Comparison of ENCODE assay signal across 20 cellular contexts in the genomic region with DNA sequence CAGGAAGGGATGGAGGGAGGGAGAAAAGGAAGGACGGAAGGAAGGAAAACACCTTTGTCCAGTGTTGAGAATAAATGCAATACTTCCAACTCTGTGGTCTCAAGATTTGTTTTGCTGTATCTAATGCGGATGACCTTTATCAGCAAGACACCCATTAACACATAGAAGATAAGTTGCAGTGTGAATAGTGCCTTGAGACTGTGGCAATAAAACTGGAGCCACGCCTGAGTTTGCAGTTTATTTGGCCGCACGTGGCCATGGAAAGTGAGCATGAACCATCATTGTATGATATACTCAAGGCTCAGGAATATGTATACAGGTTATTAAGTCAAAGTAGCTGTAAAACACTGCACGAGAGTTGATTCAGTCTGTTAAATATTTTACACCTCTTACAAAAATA.
DNase-seq lines count a peak whose midpoint lies in the region; ATAC-seq and TF ChIP-seq lines count a peak whose summit lies in the region.
"Had no signal": no experiment of that assay in that cellular context is flagged by ENCODE, and none has a peak within 500 bp of the region (broad histone marks: within the 10 kb centered on the region; RNA-seq: fewer than 3 reads in every experiment).

No MANE protein-coding gene starts in this region.

- no peak for TF ChIP-seq POLR2A in IMR-90 (IDR thresholded peaks at IDR 0.05; ENCODE audit: low read depth, low read length)

- dilution Hi-C loops in IMR-90 (cut with HindIII; ENCODE audit: low sequenced_read_pairs, unreplicated experiment) = no loop called here

- 67% methylated on average over 1 of the region's 6 CpGs; no CpG with 5 or more reads in 1 of the 2 experiments for WGBS in IMR-90 (ENCODE audit: extremely low coverage in 2 of 2, insufficient read length in 1 of 2), 2 experiments
- no CpG with 5 or more reads among the region's 6 CpGs for WGBS in mesendoderm (ENCODE audit: extremely low coverage, insufficient coverage, low lambda C conversion rate)

- H2BK5ac ChIP-seq in IMR-90 (ENCODE audit: low read depth, low read length, poor library complexity, severe bottlenecking) (no peak overlapping the region), mesendoderm (ENCODE audit: low read length) (no peak overlapping the region)

- H3K9ac ChIP-seq in IMR-90 (ENCODE audit: low read depth, low read length) = no peak overlapping the region
- no peak overlapping the region for H3K9ac ChIP-seq in colonic mucosa (ENCODE audit: low read depth in 2 of 2, low read length in 2 of 2)
- no peak overlapping the region for H3K9ac ChIP-seq in mesendoderm (ENCODE audit: low read length)

- no peak overlapping the region for H4K8ac ChIP-seq in IMR-90 (ENCODE audit: low read depth in 2 of 2, low read length in 2 of 2)
- no peak overlapping the region for H4K8ac ChIP-seq in mesendoderm (ENCODE audit: low read depth, low read length)

- H3K36me3 ChIP-seq in Caco-2 (ENCODE audit: control insufficient read depth, insufficient read depth, low read length) (no peaks in the 10 kb centered on the region), IMR-90 (ENCODE audit: control insufficient read depth, insufficient read depth, low read length) (no peaks in the 10 kb centered on the region), colonic mucosa (no peaks in the 10 kb centered on the region), mesendoderm (ENCODE audit: control insufficient read depth, insufficient read depth, low read length) (no peaks in the 10 kb centered on the region)
- H3K36me3 ChIP-seq: HAP-1 had no signal

- H4K5ac ChIP-seq in IMR-90 (ENCODE audit: low read depth, low read length) (no peak overlapping the region), mesendoderm (ENCODE audit: low read length) (no peak overlapping the region)

- H3K4me3 ChIP-seq in Caco-2 (ENCODE audit: low read depth, low read length) (no peak overlapping the region), IMR-90 (ENCODE audit: insufficient read depth, low read depth, low read length) (no peak overlapping the region), colonic mucosa (no peak overlapping the region), mesendoderm (ENCODE audit: low read length) (no peak overlapping the region)
- H3K4me3 ChIP-seq: HAP-1 had no signal

- H3K9me3 ChIP-seq in Caco-2 (peaks cover 13% of the 10 kb centered on the region), IMR-90 (ENCODE audit: control insufficient read depth, insufficient read depth, low read length) (no peaks in the 10 kb centered on the region), colonic mucosa (no peaks in the 10 kb centered on the region)
- H3K9me3 ChIP-seq: HAP-1 had no signal

- H3K4ac ChIP-seq in IMR-90 (ENCODE audit: low read depth, low read length) = no peak overlapping the region
- no peak overlapping the region for H3K4ac ChIP-seq in mesendoderm (ENCODE audit: low read depth, low read length)

- H3K18ac ChIP-seq in IMR-90 (ENCODE audit: low read depth, low read length) = no peak overlapping the region
- H3K18ac ChIP-seq in mesendoderm (ENCODE audit: low read length) = peak overlapping the region; percentile 14

- TF ChIP-seq RAD21 in IMR-90 (IDR thresholded peaks at IDR 0.05; ENCODE audit: low read length) = no peak

- peak overlapping the region; percentile 2; the same call in 1 of the 2 replicates for H2AK5ac ChIP-seq in IMR-90 (ENCODE audit: low read depth, low read length)
- no peak overlapping the region for H2AK5ac ChIP-seq in mesendoderm (ENCODE audit: low read length)

- CTCF ChIA-PET in Caco-2 (lab: Charles Lee) (interaction anchor here (0.6 to 1.2 kb wide), 7 partner anchors 23 to 112 kb away, joined by 3 to 12 read pairs (median 3); no protein-coding TSS in a partner anchor), IMR-90 (lab: Yijun Ruan, JAX) (interaction anchor here (0.6 to 0.7 kb wide), 2 partner anchors 45 to 393 kb away, joined by 3 to 4 read pairs; no protein-coding TSS in a partner anchor)

- in situ Hi-C loops in IMR-90 (cut with MboI; ENCODE audit: low sequenced_read_pairs) = no loop called here

- no peak overlapping the region for H4K91ac ChIP-seq in IMR-90 (ENCODE audit: insufficient read depth, low read depth, low read length)

- H3K27me3 Mint-ChIP-seq in Caco-2 (ENCODE audit: insufficient read depth, unreplicated experiment) (no peaks in the 10 kb centered on the region), chondrocyte (ENCODE audit: low read depth) (no peaks in the 10 kb centered on the region)
- H3K27me3 Mint-ChIP-seq: IgD-negative memory B cell had no signal

- H3K79me2 ChIP-seq in mesendoderm (ENCODE audit: control insufficient read depth, insufficient read depth, low read length) = no peaks in the 10 kb centered on the region

- H2AFZ ChIP-seq in IMR-90 (replicated peaks; ENCODE audit: low read length, poor library complexity) = no peak overlapping the region

- H3K27ac ChIP-seq in IMR-90 (ENCODE audit: insufficient read depth, low read length) (no peak overlapping the region), colonic mucosa (peak overlapping the region; percentile 21), mesendoderm (ENCODE audit: low read depth, low read length) (no peak overlapping the region)
- H3K27ac ChIP-seq: C4-2B had no signal

- POLR2A ChIA-PET in Caco-2 (lab: Charles Lee) = interaction anchor here (1.0 kb wide), 1 partner anchor 22 kb away, joined by 5 read pairs; no protein-coding TSS in a partner anchor
- POLR2A ChIA-PET in IMR-90 (lab: Charles Lee; ENCODE audit: unreplicated experiment) = no interaction called here

- H3K27ac Mint-ChIP-seq in Caco-2 (ENCODE audit: unreplicated experiment) = peak overlapping the region; percentile 87
- no peak overlapping the region for H3K27ac Mint-ChIP-seq in chondrocyte (ENCODE audit: unreplicated experiment)
- H3K27ac Mint-ChIP-seq: CD8-positive, alpha-beta memory T cell; IgD-negative memory B cell had no signal

- peak overlapping the region; percentile 2; the same call in 1 of the 2 replicates for H3K14ac ChIP-seq in IMR-90 (replicated peaks; ENCODE audit: low read depth, low read length)

- H3K9me3 Mint-ChIP-seq in Caco-2 (ENCODE audit: unreplicated experiment) (peaks cover 10% of the 10 kb centered on the region), chondrocyte (ENCODE audit: low read depth) (peaks cover 6% of the 10 kb centered on the region)
- H3K9me3 Mint-ChIP-seq: IgD-negative memory B cell had no signal

- TSS peak; percentile 67 for BruUV-seq in Caco-2 (replicated peaks; lab: Mats Ljungman, UMichigan)
- no TSS peak for BruUV-seq in IMR-90 (replicated peaks; lab: Mats Ljungman, UMichigan)

- H3K4me1 Mint-ChIP-seq in Caco-2 (ENCODE audit: low read depth, unreplicated experiment) (peaks cover 51% of the 10 kb centered on the region), chondrocyte (ENCODE audit: low read depth) (peaks cover 3% of the 10 kb centered on the region)
- H3K4me1 Mint-ChIP-seq: CD8-positive, alpha-beta memory T cell had no signal

- H4K20me1 ChIP-seq in IMR-90 (ENCODE audit: insufficient read depth, low read length) = no peaks in the 10 kb centered on the region

- no peak overlapping the region for H3K4me2 ChIP-seq in IMR-90 (ENCODE audit: low read depth, low read length)
- no peak overlapping the region for H3K4me2 ChIP-seq in mesendoderm (ENCODE audit: low read length)

- H3K56ac ChIP-seq in IMR-90 (ENCODE audit: extremely low read depth, insufficient read depth, low read length) (no peak overlapping the region), mesendoderm (ENCODE audit: low read length) (no peak overlapping the region)

- TF ChIP-seq CTCF in Caco-2 (IDR thresholded peaks at IDR 0.05; ENCODE audit: insufficient read depth in 1 of 2, low read depth in 1 of 2, low read length in 1 of 2, severe bottlenecking in 1 of 2, unreplicated experiment in 1 of 2) (no peak), IMR-90 (conservative IDR thresholded peaks at IDR 0.05; ENCODE audit: low read depth, low read length) (no peak), colonic mucosa (IDR thresholded peaks at IDR 0.05) (no peak), chondrocyte (IDR thresholded peaks at IDR 0.05) (no peak)

- no peak overlapping the region for H2AK9ac ChIP-seq in IMR-90 (replicated peaks; ENCODE audit: low read depth, low read length, poor library complexity)

- H3K79me1 ChIP-seq in IMR-90 (ENCODE audit: low read depth in 1 of 2, low read length in 2 of 2) (no peaks in the 10 kb centered on the region), mesendoderm (ENCODE audit: low read length) (no peaks in the 10 kb centered on the region)

- intact Hi-C loops in Caco-2 (cut with micrococcal nuclease; ENCODE audit: unreplicated experiment) (loop anchor here (1.0 to 5.0 kb wide), 7 partner anchors 22 to 270 kb away; no protein-coding TSS in a partner anchor), IMR-90 (cut with micrococcal nuclease) (no loop called here), colonic mucosa (cut with DNase I) (no loop called here)

- H3K36me3 Mint-ChIP-seq in Caco-2 (ENCODE audit: insufficient read depth, unreplicated experiment) (peaks cover 36% of the 10 kb centered on the region), chondrocyte (ENCODE audit: low read depth) (no peaks in the 10 kb centered on the region)
- H3K36me3 Mint-ChIP-seq: CD8-positive, alpha-beta memory T cell had no signal

- H2BK15ac ChIP-seq in IMR-90 (ENCODE audit: low read depth, low read length) (no peak overlapping the region), mesendoderm (replicated peaks; ENCODE audit: low read depth) (no peak overlapping the region)

- peak overlapping the region; percentile 37 for H3K4me3 Mint-ChIP-seq in Caco-2 (ENCODE audit: unreplicated experiment)
- H3K4me3 Mint-ChIP-seq in chondrocyte (ENCODE audit: unreplicated experiment) = no peak overlapping the region
- H3K4me3 Mint-ChIP-seq: CD8-positive, alpha-beta memory T cell; IgD-negative memory B cell had no signal

- H3K9me1 ChIP-seq in IMR-90 (ENCODE audit: insufficient read depth, low read length) = no peaks in the 10 kb centered on the region

- no peak overlapping the region for H2BK120ac ChIP-seq in IMR-90 (ENCODE audit: low read depth, low read length)
- no peak overlapping the region for H2BK120ac ChIP-seq in mesendoderm (ENCODE audit: low read depth, low read length)

- H3K23ac ChIP-seq in IMR-90 (ENCODE audit: low read depth, low read length) (0 out of 2 replicates have a peak overlapping the region, but pooled peaks have one; percentile 23), mesendoderm (ENCODE audit: low read length) (no peak overlapping the region)

- H2BK20ac ChIP-seq in IMR-90 (ENCODE audit: low read depth, low read length) = peak overlapping the region; percentile 33; the same call in 1 of the 2 replicates

- peaks cover 50% of the 10 kb centered on the region for H3K4me1 ChIP-seq in Caco-2
- no peaks in the 10 kb centered on the region for H3K4me1 ChIP-seq in IMR-90 (ENCODE audit: control insufficient read depth, insufficient read depth, low read length)
- no peaks in the 10 kb centered on the region for H3K4me1 ChIP-seq in colonic mucosa
- no peaks in the 10 kb centered on the region for H3K4me1 ChIP-seq in mesendoderm (ENCODE audit: control insufficient read depth, low read depth, low read length)
- H3K4me1 ChIP-seq: HAP-1 had no signal

- ATAC-seq in IMR-90 (ENCODE audit: low read depth) (no peak), HG02623 (IDR thresholded peaks at IDR 0.05; ENCODE audit: unreplicated experiment) (no peak)

- DNase-seq in Caco-2 (peak; percentile 55 to 74), IMR-90 (no peak), colonic mucosa (peak; percentile 85), mesendoderm (peak; percentile 40), NCI-H1105 treated with DMSO at 0.1 percent for 48 hours (lab: John Stamatoyannopoulos, UW) (no peak), chondrocyte (ENCODE audit: low spot score) (no peak), kidney tubule cell (ENCODE audit: low spot score) (no peak)
- DNase-seq: AML-193; CD8-positive, alpha-beta memory T cell; DMS79 treated with DMSO at 0.1 percent for 48 hours; Karpas-422; NCI-H1417; NCI-H187; NCI-H446 treated with DMSO at 0.1 percent for 48 hours; NCI-H526 treated with DMSO at 0.1 percent for 48 hours; Right ventricle myocardium superior had no signal

- H3K27me3 ChIP-seq in Caco-2 (replicated peaks; ENCODE audit: control insufficient read depth, insufficient read depth, low read length) (no peaks in the 10 kb centered on the region), IMR-90 (ENCODE audit: control insufficient read depth, insufficient read depth, low read length) (no peaks in the 10 kb centered on the region), colonic mucosa (no peaks in the 10 kb centered on the region), mesendoderm (ENCODE audit: insufficient read depth, low read length, poor library complexity) (no peaks in the 10 kb centered on the region)

Comparison
In these comparisons a context has a peak if more than half of its experiments do, and no peak if none do; other contexts are left out.
1. DNase-seq: peak in Caco-2 (2 of 2), colonic mucosa (single experiment) and mesendoderm (single experiment); none in IMR-90 (single experiment), NCI-H1105 treated with DMSO at 0.1 percent for 48 hours (single experiment), chondrocyte (single experiment) and kidney tubule cell (single experiment).